6 cellular contexts compared by ENCODE assay signal in the genomic region with DNA sequence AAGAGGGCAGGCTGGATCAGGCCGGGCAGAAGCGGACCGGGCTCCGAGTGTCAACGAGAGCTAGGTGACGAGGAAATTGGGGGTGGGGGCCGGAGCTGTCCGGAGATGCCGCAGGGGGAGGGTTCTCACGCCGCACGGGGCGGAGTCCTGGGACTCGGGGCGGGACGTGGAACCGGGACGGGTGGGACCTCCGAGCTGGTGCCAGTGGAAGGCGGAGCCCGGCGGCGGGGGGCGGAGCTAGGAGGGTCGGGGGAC. TPM values are rescaled to one million over a fixed set of nuclear protein-coding genes. Genes with fewer than 3 reads are reported as not detected.
A peak's percentile ranks its signal among the peaks of the same experiment; 100 is the strongest.
DNase-seq lines count a peak whose midpoint lies in the region; ATAC-seq and TF ChIP-seq lines count a peak whose summit lies in the region.

No MANE protein-coding gene starts in this region.

- H3K27ac Mint-ChIP-seq in endodermal cell, result peak overlapping the region; percentile 96

- H3K9me3 ChIP-seq in endodermal cell (ENCODE audit: control insufficient read depth, low read length) (no peaks in the 10 kb centered on the region), skeletal muscle tissue (ENCODE audit: control insufficient read depth in 3 of 3, low read length in 3 of 3) (no peaks in the 10 kb centered on the region)

- H3K9ac ChIP-seq in endodermal cell (ENCODE audit: extremely low read depth, low read length, poor library complexity, severe bottlenecking) (peak overlapping the region; percentile 81), skeletal muscle tissue (ENCODE audit: low read depth in 1 of 3, low read length in 3 of 3) (peak overlapping the region; percentile 77 to 100 (median 100))

- peaks cover 36% of the 10 kb centered on the region for H3K79me2 ChIP-seq in ACC112 (ENCODE audit: control insufficient read depth, insufficient read depth, low read length, unreplicated experiment)

- H3K27ac ChIP-seq in ACC112 (ENCODE audit: low read depth, low read length) (peak overlapping the region; percentile 88), endodermal cell (ENCODE audit: low read depth, low read length) (peak overlapping the region; percentile 99), skeletal muscle tissue (ENCODE audit: low read depth, low read length) (peak overlapping the region; percentile 100)

- H3K9me3 Mint-ChIP-seq in endodermal cell, result no peaks in the 10 kb centered on the region

- TF ChIP-seq CTCF in endodermal cell (conservative IDR thresholded peaks at IDR 0.05), result no peak

- peak; percentile 56 for ATAC-seq in HG03159 (IDR thresholded peaks at IDR 0.05; ENCODE audit: unreplicated experiment)
- no peak for ATAC-seq in HG02970 (IDR thresholded peaks at IDR 0.05; ENCODE audit: low FRiP score, unreplicated experiment)

- no peak for DNase-seq in endodermal cell
- DNase-seq in activated CD4-positive, alpha-beta T cell treated with anti-CD3 and anti-CD28 coated beads, Interleukin-2, amount 50 U/mL, for 48 hours, result no peak

- peaks cover 35% of the 10 kb centered on the region for H3K4me1 ChIP-seq in ACC112 (ENCODE audit: control insufficient read depth, insufficient read depth, low read length, unreplicated experiment)
- H3K4me1 ChIP-seq in endodermal cell (ENCODE audit: control insufficient read depth, insufficient read depth, low read length), result peaks cover 4% of the 10 kb centered on the region
- H3K4me1 ChIP-seq in skeletal muscle tissue (ENCODE audit: control insufficient read depth in 3 of 3, insufficient read depth in 3 of 3, low read length in 3 of 3), result peaks cover 43 to 53% (median 50%) of the 10 kb centered on the region in 3 donors

- peaks cover 33% of the 10 kb centered on the region for H3K36me3 Mint-ChIP-seq in endodermal cell (ENCODE audit: low read depth)

- 0% methylated on average over 25 of the region's 25 CpGs; no CpG with 5 or more reads in 1 of the 2 experiments for WGBS in endodermal cell (ENCODE audit: insufficient coverage in 1 of 2, insufficient read length in 1 of 2), 2 experiments

- H3K27me3 ChIP-seq in ACC112 (ENCODE audit: insufficient read depth, low read length) (no peaks in the 10 kb centered on the region), endodermal cell (ENCODE audit: control insufficient read depth, insufficient read depth, low read length, poor library complexity, severe bottlenecking) (no peaks in the 10 kb centered on the region), skeletal muscle tissue (ENCODE audit: control insufficient read depth in 3 of 3, insufficient read depth in 3 of 3, low read length in 3 of 3) (no peaks in the 10 kb centered on the region)

- H3K4me3 ChIP-seq in ACC112 (ENCODE audit: low read depth, low read length), result peak overlapping the region; percentile 84
- H3K4me3 ChIP-seq in endodermal cell (ENCODE audit: low read length), result peak overlapping the region; percentile 95
- H3K4me3 ChIP-seq in skeletal muscle tissue (ENCODE audit: low read length in 3 of 3), result peak overlapping the region; percentile 67 to 97 (median 80)

- no peaks in the 10 kb centered on the region for H3K27me3 Mint-ChIP-seq in endodermal cell (ENCODE audit: insufficient read depth)

- peaks cover 9% of the 10 kb centered on the region for H3K4me1 Mint-ChIP-seq in endodermal cell

- H3K36me3 ChIP-seq in ACC112 (ENCODE audit: insufficient read depth, low read length), result no peaks in the 10 kb centered on the region
- peaks cover 28% of the 10 kb centered on the region for H3K36me3 ChIP-seq in endodermal cell (ENCODE audit: control insufficient read depth, insufficient read depth, low read length)
- peaks cover 16 to 31% (median 27%) of the 10 kb centered on the region in 3 donors for H3K36me3 ChIP-seq in skeletal muscle tissue (ENCODE audit: control insufficient read depth in 3 of 3, insufficient read depth in 3 of 3, low read length in 3 of 3)

- H3K4me3 Mint-ChIP-seq in endodermal cell, result peak overlapping the region; percentile 76

- H2AFZ ChIP-seq in ACC112 (ENCODE audit: low read length, unreplicated experiment), result no peak overlapping the region

RNA-seq across cellular contexts. Expression of a gene that starts 0.2 kb away (rescaled TPM):
- total RNA-seq in endodermal cell, result 10 to 100 TPM; 44.6 to 53.7 TPM
- 64.6 TPM for polyA plus RNA-seq in endodermal cell (2013, experiment 1 of 2)
- 54.0 TPM for polyA plus RNA-seq in endodermal cell (2013, experiment 2 of 2)
- total RNA-seq in skeletal muscle tissue, result 26.1 TPM

RNA-seq across cellular contexts. Expression of a gene that starts 5.6 kb away (rescaled TPM):
- 100 to 1,000 TPM; 228 to 265 TPM for total RNA-seq in endodermal cell
- polyA plus RNA-seq in endodermal cell (2013, experiment 1 of 2), result 236 TPM
- 235 TPM for polyA plus RNA-seq in endodermal cell (2013, experiment 2 of 2)
- total RNA-seq in skeletal muscle tissue, result 95.0 TPM

RNA-seq across cellular contexts. Expression of a gene that starts 6.7 kb away (rescaled TPM):
- total RNA-seq in endodermal cell (10 to 100 TPM; 58.9 to 78.4 TPM), skeletal muscle tissue (24.5 TPM)
- 54.9 TPM for polyA plus RNA-seq in endodermal cell (2013, experiment 1 of 2)
- 58.4 TPM for polyA plus RNA-seq in endodermal cell (2013, experiment 2 of 2)

RNA-seq across cellular contexts. Expression of a gene that starts 10.2 kb away (rescaled TPM):
- total RNA-seq in endodermal cell (10 to 100 TPM; 75.0 to 83.2 TPM), skeletal muscle tissue (9.4 TPM)
- polyA plus RNA-seq in endodermal cell (2013, experiment 1 of 2), result 31.0 TPM
- polyA plus RNA-seq in endodermal cell (2013, experiment 2 of 2), result 28.3 TPM

RNA-seq across cellular contexts. Expression of a gene that starts 10.8 kb away (rescaled TPM):
- total RNA-seq in endodermal cell (10 to 100 TPM; 20.3 to 22.9 TPM), skeletal muscle tissue (18.8 TPM)
- polyA plus RNA-seq in endodermal cell (2013, experiment 1 of 2), result 47.3 TPM
- 47.4 TPM for polyA plus RNA-seq in endodermal cell (2013, experiment 2 of 2)
